In genomic region chr16:78200623-78201096, GRCh38 we compare ENCODE assay signal across 1 cellular context.
TF ChIP-seq lines count a peak whose summit lies in the region.

No MANE protein-coding gene starts in this region.

TF ChIP-seq in HepG2, 621 proteins besides CTCF, POLR2A, EP300 and RAD21 (continued from another document and continues in another):
- TF ChIP-seq ZGPAT (CRISPR knock-in tag; IDR thresholded peaks at IDR 0.05) (peak; percentile 73; the same call in 1 of the 2 replicates), ZNF383 (CRISPR knock-in tag; IDR thresholded peaks at IDR 0.05; ENCODE audit: borderline replicate concordance) (no peak), NR2F2 (IDR thresholded peaks at IDR 0.05; ENCODE audit: borderline replicate concordance, low read depth) (0 out of 2 replicates have a peak, but pooled peaks have one; percentile 9), ZNF564 (CRISPR knock-in tag; IDR thresholded peaks at IDR 0.05) (no peak), ZNF275 (CRISPR knock-in tag; IDR thresholded peaks at IDR 0.05; ENCODE audit: borderline replicate concordance) (no peak), MLX (CRISPR knock-in tag; IDR thresholded peaks at IDR 0.05) (no peak; the same call in 1 of the 2 replicates), GTF3A (CRISPR knock-in tag; conservative IDR thresholded peaks at IDR 0.05) (no peak), NR3C1 (CRISPR knock-in tag; IDR thresholded peaks at IDR 0.05) (no peak), ZNF232 (CRISPR knock-in tag; IDR thresholded peaks at IDR 0.05; ENCODE audit: borderline replicate concordance) (no peak), KLF15 (CRISPR knock-in tag; IDR thresholded peaks at IDR 0.05; ENCODE audit: borderline replicate concordance) (no peak), MEIS2 (CRISPR knock-in tag; IDR thresholded peaks at IDR 0.05) (peak; percentile 41; the same call in 1 of the 2 replicates), STAT6 (CRISPR knock-in tag; IDR thresholded peaks at IDR 0.05; ENCODE audit: borderline replicate concordance) (no peak; the same call in 1 of the 2 replicates), GABPB1 (CRISPR knock-in tag; IDR thresholded peaks at IDR 0.05) (no peak), PPARG (CRISPR knock-in tag; conservative IDR thresholded peaks at IDR 0.05) (peak; percentile 59), IKZF1 (IDR thresholded peaks at IDR 0.05) (no peak), REL (CRISPR knock-in tag; conservative IDR thresholded peaks at IDR 0.05) (no peak), HOMEZ (CRISPR knock-in tag; IDR thresholded peaks at IDR 0.05; ENCODE audit: low read depth) (peak; percentile 59; the same call in 1 of the 2 replicates), GLMP (CRISPR knock-in tag; IDR thresholded peaks at IDR 0.05; ENCODE audit: borderline replicate concordance) (no peak), ZNF619 (CRISPR knock-in tag; IDR thresholded peaks at IDR 0.05) (no peak), NFE2 (CRISPR knock-in tag; IDR thresholded peaks at IDR 0.05) (no peak), ZNF260 (CRISPR knock-in tag; IDR thresholded peaks at IDR 0.05; ENCODE audit: borderline replicate concordance, low read depth) (no peak), ZNF335 (CRISPR knock-in tag; IDR thresholded peaks at IDR 0.05) (no peak), UBTF (CRISPR knock-in tag; IDR thresholded peaks at IDR 0.05) (no peak), ZZZ3 (CRISPR knock-in tag; IDR thresholded peaks at IDR 0.05; ENCODE audit: borderline replicate concordance) (no peak), HNF4G (IDR thresholded peaks at IDR 0.05; ENCODE audit: borderline replicate concordance, low read depth, low read length) (no peak), HNF4G (CRISPR knock-in tag; IDR thresholded peaks at IDR 0.05; ENCODE audit: borderline replicate concordance, low read depth) (peak; percentile 51; the same call in 1 of the 2 replicates), ZNF878 (CRISPR knock-in tag; IDR thresholded peaks at IDR 0.05) (no peak), KLF6 (CRISPR knock-in tag; IDR thresholded peaks at IDR 0.05) (no peak), E2F1 (CRISPR knock-in tag; IDR thresholded peaks at IDR 0.05) (no peak), ZFP36 (IDR thresholded peaks at IDR 0.05; ENCODE audit: borderline replicate concordance, low read depth, low read length, partially characterized antibody) (no peak), MTA1 (CRISPR knock-in tag; IDR thresholded peaks at IDR 0.05; ENCODE audit: borderline replicate concordance) (no peak), SP1 (IDR thresholded peaks at IDR 0.05) (no peak), SP1 (CRISPR knock-in tag; IDR thresholded peaks at IDR 0.05) (no peak), ZFP90 (CRISPR knock-in tag; IDR thresholded peaks at IDR 0.05; ENCODE audit: borderline replicate concordance) (no peak), MXD3 (CRISPR knock-in tag; IDR thresholded peaks at IDR 0.05) (no peak), ZNF234 (CRISPR knock-in tag; conservative IDR thresholded peaks at IDR 0.05) (no peak), SMARCE1 (IDR thresholded peaks at IDR 0.05; ENCODE audit: borderline replicate concordance) (no peak), FIP1L1 (IDR thresholded peaks at IDR 0.05; ENCODE audit: borderline replicate concordance, insufficient read depth, low read depth, low read length) (no peak), ARNT (IDR thresholded peaks at IDR 0.05) (no peak), GMEB2 (CRISPR knock-in tag; IDR thresholded peaks at IDR 0.05; ENCODE audit: low read depth) (no peak), ZNF484 (CRISPR knock-in tag; IDR thresholded peaks at IDR 0.05; ENCODE audit: borderline replicate concordance, low read depth) (no peak), ZNF879 (CRISPR knock-in tag; IDR thresholded peaks at IDR 0.05) (no peak), ZNF274 (CRISPR knock-in tag; IDR thresholded peaks at IDR 0.05) (no peak), HOXA5 (CRISPR knock-in tag; IDR thresholded peaks at IDR 0.05) (no peak), SOX6 (IDR thresholded peaks at IDR 0.05) (no peak), SOX6 (CRISPR knock-in tag; IDR thresholded peaks at IDR 0.05) (peak; percentile 61), ZNF512 (CRISPR knock-in tag; IDR thresholded peaks at IDR 0.05) (no peak)
